1 cellular context compared by ENCODE assay signal in genomic region chr3:196055683-196056270, GRCh38.
A peak's percentile ranks its signal among the peaks of the same experiment; 100 is the strongest.
TF ChIP-seq lines count a peak whose summit lies in the region.

No MANE protein-coding gene starts in this region.

TF ChIP-seq in K562, 482 proteins besides CTCF, POLR2A, EP300 and RAD21 (continued from another document and continues in another):
- TF ChIP-seq EP400 (IDR thresholded peaks at IDR 0.05) (peak; percentile 39), ADNP (tag; IDR thresholded peaks at IDR 0.05) (no peak), MCM5 (IDR thresholded peaks at IDR 0.05; ENCODE audit: low read depth) (no peak), REST (CRISPR knock-in tag; IDR thresholded peaks at IDR 0.05; ENCODE audit: low read depth) (no peak), PKNOX1 (IDR thresholded peaks at IDR 0.05) (peak; percentile 68), ZNF449 (CRISPR knock-in tag; IDR thresholded peaks at IDR 0.05) (no peak), NKRF (IDR thresholded peaks at IDR 0.05; ENCODE audit: borderline replicate concordance) (no peak; the same call in 1 of the 2 replicates), SRSF3 (IDR thresholded peaks at IDR 0.05; ENCODE audit: insufficient read depth, low read length) (no peak), GTF2A2 (tag; IDR thresholded peaks at IDR 0.05) (no peak), PML (IDR thresholded peaks at IDR 0.05; ENCODE audit: low read length) (peak; percentile 68; the same call in 1 of the 2 replicates), MEF2A (IDR thresholded peaks at IDR 0.05; ENCODE audit: control insufficient read depth, low read depth, low read length) (no peak), NUFIP1 (IDR thresholded peaks at IDR 0.05; ENCODE audit: partially characterized antibody) (no peak), RHOXF2B (CRISPR knock-in tag; conservative IDR thresholded peaks at IDR 0.05) (no peak), ATF4 (CRISPR knock-in tag; IDR thresholded peaks at IDR 0.05) (peak; percentile 69), ATF3 (IDR thresholded peaks at IDR 0.05) (peak; percentile 100), ATF3 (CRISPR knock-in tag; conservative IDR thresholded peaks at IDR 0.05) (peak; percentile 91), PHB (CRISPR knock-in tag; IDR thresholded peaks at IDR 0.05) (no peak), CREBBP (IDR thresholded peaks at IDR 0.05; ENCODE audit: low read depth, low read length) (no peak), BCLAF1 (IDR thresholded peaks at IDR 0.05; ENCODE audit: borderline replicate concordance in 1 of 2, control insufficient read depth in 1 of 2, low read depth in 2 of 2, low read length in 1 of 2) (no peak), ZNF431 (CRISPR knock-in tag; IDR thresholded peaks at IDR 0.05) (no peak), TSHZ1 (CRISPR knock-in tag; IDR thresholded peaks at IDR 0.05) (no peak), STAT5A (IDR thresholded peaks at IDR 0.05; ENCODE audit: borderline replicate concordance, low read length) (no peak), ZC3H4 (CRISPR knock-in tag; IDR thresholded peaks at IDR 0.05; ENCODE audit: borderline replicate concordance) (no peak), TCFL5 (CRISPR knock-in tag; conservative IDR thresholded peaks at IDR 0.05) (no peak), SMAD1 (IDR thresholded peaks at IDR 0.05; ENCODE audit: low read depth, low read length, partially characterized antibody) (no peak), ZNF668 (CRISPR knock-in tag; IDR thresholded peaks at IDR 0.05) (no peak), SMAD3 (CRISPR knock-in tag; conservative IDR thresholded peaks at IDR 0.05) (no peak), RAD51 (IDR thresholded peaks at IDR 0.05; ENCODE audit: borderline replicate concordance, low read depth) (no peak), TCF15 (CRISPR knock-in tag; IDR thresholded peaks at IDR 0.05) (no peak), POU5F1 (IDR thresholded peaks at IDR 0.05; ENCODE audit: borderline replicate concordance, low read depth, low read length, partially characterized antibody) (no peak), HMBOX1 (IDR thresholded peaks at IDR 0.05) (no peak), ZNF584 (CRISPR knock-in tag; IDR thresholded peaks at IDR 0.05; ENCODE audit: low read depth) (peak; percentile 78), SIN3B (IDR thresholded peaks at IDR 0.05; ENCODE audit: low read depth) (no peak), ZNF280B (CRISPR knock-in tag; IDR thresholded peaks at IDR 0.05) (no peak), KLF13 (tag; IDR thresholded peaks at IDR 0.05; ENCODE audit: borderline replicate concordance, low read depth) (no peak), HINFP (tag; conservative IDR thresholded peaks at IDR 0.05; ENCODE audit: low read depth) (no peak), ZNF77 (CRISPR knock-in tag; IDR thresholded peaks at IDR 0.05) (no peak), ZNF561 (CRISPR knock-in tag; conservative IDR thresholded peaks at IDR 0.05) (no peak), CBX3 (IDR thresholded peaks at IDR 0.05; ENCODE audit: borderline replicate concordance in 1 of 2, low read length in 2 of 2) (peak in 1 of 2 experiments; percentile 33; a peak in 1 of 3 replicates)
